ENCODE assay signal across 16 cellular contexts in the genomic region with DNA sequence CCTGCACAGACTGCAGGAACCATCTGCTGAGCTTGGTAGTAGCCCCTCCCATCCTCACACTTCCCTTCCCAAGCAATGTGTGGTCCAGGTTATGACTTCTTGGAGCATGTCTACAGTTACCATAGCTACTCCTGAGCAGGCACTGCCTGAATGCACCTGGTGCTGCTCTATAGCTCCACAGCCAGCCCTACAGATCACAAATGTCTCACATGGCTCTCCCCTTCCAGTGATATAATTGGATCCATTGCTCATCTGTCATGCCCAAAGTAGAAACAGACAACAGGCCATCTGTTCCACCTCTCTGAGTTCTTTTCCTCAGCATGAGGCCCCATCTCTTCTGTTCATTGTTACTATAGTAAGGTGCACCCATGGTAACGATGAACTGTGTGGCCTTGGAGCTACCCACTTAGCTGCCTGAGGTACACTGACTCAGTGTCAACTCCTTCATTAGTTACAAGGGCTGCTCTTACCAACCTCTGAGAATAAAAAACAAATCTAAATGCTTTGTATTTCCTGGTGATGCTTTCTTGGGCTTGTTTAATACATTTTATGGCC.
DNase-seq lines count a peak whose midpoint lies in the region; ATAC-seq, FAIRE-seq and TF ChIP-seq lines count a peak whose summit lies in the region.
"Had no signal": no experiment of that assay in that cellular context is flagged by ENCODE, and none has a peak within 500 bp of the region (broad histone marks: within the 10 kb centered on the region; RNA-seq: fewer than 3 reads in every experiment).

No MANE protein-coding gene starts in this region.

- H3K36me3 Mint-ChIP-seq in type B pancreatic cell (no peaks in the 10 kb centered on the region), nephron progenitor cell (ENCODE audit: low read depth) (no peaks in the 10 kb centered on the region)

- no peaks in the 10 kb centered on the region for H3K9me3 Mint-ChIP-seq in type B pancreatic cell
- H3K9me3 Mint-ChIP-seq in nephron progenitor cell = no peaks in the 10 kb centered on the region
- H3K9me3 Mint-ChIP-seq: activated CD8-positive, alpha-beta T cell treated with anti-CD3 and anti-CD28 coated beads for 36 hours had no signal

- no peak overlapping the region for H3K4me3 ChIP-seq in mucosa of descending colon
- H3K4me3 ChIP-seq: adrenal gland, SJSA1, skin epidermis had no signal

- H3K4me3 Mint-ChIP-seq in type B pancreatic cell (no peak overlapping the region), nephron progenitor cell (no peak overlapping the region)
- H3K4me3 Mint-ChIP-seq: activated CD8-positive, alpha-beta T cell treated with anti-CD3 and anti-CD28 coated beads for 36 hours had no signal

- ATAC-seq in mucosa of descending colon = peak; percentile 20
- ATAC-seq: activated CD8-positive, alpha-beta T cell treated with anti-CD3 and anti-CD28 coated beads for 36 hours had no signal

- H3K4me1 ChIP-seq in mucosa of descending colon (ENCODE audit: low read depth) = no peaks in the 10 kb centered on the region
- H3K4me1 ChIP-seq: adrenal gland, SJSA1 had no signal

- intact Hi-C loops in mucosa of descending colon (cut with DNase I, micrococcal nuclease) = no loop called here

- FAIRE-seq in D721Med (lab: Jason Lieb, UNC) = no peak
- FAIRE-seq: TTC549 had no signal

- H3K27me3 Mint-ChIP-seq in type B pancreatic cell (peaks cover 5% of the 10 kb centered on the region), nephron progenitor cell (ENCODE audit: low read depth, poor library complexity) (no peaks in the 10 kb centered on the region)
- H3K27me3 Mint-ChIP-seq: activated CD8-positive, alpha-beta T cell treated with anti-CD3 and anti-CD28 coated beads for 36 hours had no signal

- H3K36me3 ChIP-seq in mucosa of descending colon (ENCODE audit: low read depth) = no peaks in the 10 kb centered on the region
- H3K36me3 ChIP-seq: adrenal gland, SJSA1 had no signal

- H3K4me1 Mint-ChIP-seq in type B pancreatic cell (ENCODE audit: unreplicated experiment) (no peaks in the 10 kb centered on the region), nephron progenitor cell (peaks cover 38% of the 10 kb centered on the region)

- TF ChIP-seq CTCF in mucosa of descending colon (IDR thresholded peaks at IDR 0.05) (no peak), D721Med (IDR thresholded peaks at IDR 0.05; ENCODE audit: insufficient read depth, missing control alignments) (no peak), type B pancreatic cell (conservative IDR thresholded peaks at IDR 0.05) (no peak), nephron progenitor cell (IDR thresholded peaks at IDR 0.05) (no peak)

- H3K9me3 ChIP-seq in mucosa of descending colon = no peaks in the 10 kb centered on the region
- H3K9me3 ChIP-seq: adrenal gland, SJSA1 had no signal

- peak; percentile 23 for DNase-seq in DMS53 treated with DMSO at 0.1 percent for 48 hours (lab: John Stamatoyannopoulos, UW; ENCODE audit: unreplicated experiment)
- peak; percentile 27 to 31 for DNase-seq in NCI-H1930 (lab: John Stamatoyannopoulos, UW)
- peak; percentile 92 for DNase-seq in NCI-H748 (lab: John Stamatoyannopoulos, UW; ENCODE audit: unreplicated experiment)
- DNase-seq in mucosa of descending colon = no peak
- no peak for DNase-seq in D721Med (ENCODE audit: insufficient read length, low spot score)
- DNase-seq in activated CD4-positive, alpha-beta T cell treated with anti-CD3 and anti-CD28 coated beads, Interleukin-2, amount 50 U/mL, for 48 hours = no peak
- no peak for DNase-seq in type B pancreatic cell (ENCODE audit: extremely low spot score, unreplicated experiment)
- no peak for DNase-seq in nephron progenitor cell
- DNase-seq: activated CD8-positive, alpha-beta T cell treated with anti-CD3 and anti-CD28 coated beads for 36 hours; GOT3; mesenchymal stem cell; stimulated activated naive CD4-positive, alpha-beta T cell treated with Interleukin-2 at 50 U/mL for 16 hours had no signal

- no peak overlapping the region for H3K27ac Mint-ChIP-seq in type B pancreatic cell
- no peak overlapping the region for H3K27ac Mint-ChIP-seq in nephron progenitor cell
- H3K27ac Mint-ChIP-seq: activated CD8-positive, alpha-beta T cell treated with anti-CD3 and anti-CD28 coated beads for 36 hours had no signal

Comparison
In these comparisons a context has a peak if more than half of its experiments do, and no peak if none do; other contexts are left out.
1. DNase-seq: peak in DMS53 treated with DMSO at 0.1 percent for 48 hours (single experiment), NCI-H1930 (2 of 2) and NCI-H748 (single experiment); none in mucosa of descending colon (0 of 3), D721Med (single experiment), activated CD4-positive, alpha-beta T cell treated with anti-CD3 and anti-CD28 coated beads, Interleukin-2, amount 50 U/mL, for 48 hours (0 of 2), type B pancreatic cell (single experiment) and nephron progenitor cell (single experiment).